ENCODE assay signal across 1 cellular context in the genomic region with DNA sequence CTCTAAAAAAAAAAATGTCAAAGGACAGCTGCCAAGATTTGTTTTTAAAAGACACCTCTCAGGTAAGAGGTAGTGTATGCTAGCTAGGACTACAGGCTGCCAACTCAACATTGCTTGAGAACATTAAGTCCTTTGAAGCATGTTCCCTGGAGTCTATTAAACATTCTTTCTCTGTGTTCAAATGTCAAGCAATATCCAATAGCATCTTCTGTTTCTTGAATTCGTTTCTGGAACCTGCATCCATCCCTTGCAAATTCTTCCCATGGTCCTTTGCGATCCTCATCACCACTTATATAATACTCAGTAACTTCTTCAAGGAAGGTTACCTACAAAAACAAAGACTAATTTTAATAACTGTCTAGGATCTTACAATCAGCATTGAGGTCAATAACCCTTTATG.
TF ChIP-seq lines count a peak whose summit lies in the region.

No MANE protein-coding gene starts in this region.

TF ChIP-seq in HepG2, 621 proteins besides CTCF, POLR2A, EP300 and RAD21:
- TF ChIP-seq ZNF260 (CRISPR knock-in tag; IDR thresholded peaks at IDR 0.05; ENCODE audit: borderline replicate concordance, low read depth) (no peak), ZNF703 (CRISPR knock-in tag; IDR thresholded peaks at IDR 0.05; ENCODE audit: borderline replicate concordance) (no peak), ZSCAN12 (CRISPR knock-in tag; IDR thresholded peaks at IDR 0.05) (no peak), ADNP (CRISPR knock-in tag; IDR thresholded peaks at IDR 0.05) (no peak), ZNF232 (CRISPR knock-in tag; IDR thresholded peaks at IDR 0.05; ENCODE audit: borderline replicate concordance) (no peak), U2AF1 (optimal IDR thresholded peaks at IDR 0.05; ENCODE audit: low read depth, low read length) (no peak), DNMT1 (CRISPR knock-in tag; IDR thresholded peaks at IDR 0.05) (no peak), ZFP36L2 (CRISPR knock-in tag; IDR thresholded peaks at IDR 0.05) (no peak), RFXANK (CRISPR knock-in tag; IDR thresholded peaks at IDR 0.05) (no peak), ZNF775 (CRISPR knock-in tag; IDR thresholded peaks at IDR 0.05; ENCODE audit: borderline replicate concordance) (no peak)
- TF ChIP-seq, protein P1, sequence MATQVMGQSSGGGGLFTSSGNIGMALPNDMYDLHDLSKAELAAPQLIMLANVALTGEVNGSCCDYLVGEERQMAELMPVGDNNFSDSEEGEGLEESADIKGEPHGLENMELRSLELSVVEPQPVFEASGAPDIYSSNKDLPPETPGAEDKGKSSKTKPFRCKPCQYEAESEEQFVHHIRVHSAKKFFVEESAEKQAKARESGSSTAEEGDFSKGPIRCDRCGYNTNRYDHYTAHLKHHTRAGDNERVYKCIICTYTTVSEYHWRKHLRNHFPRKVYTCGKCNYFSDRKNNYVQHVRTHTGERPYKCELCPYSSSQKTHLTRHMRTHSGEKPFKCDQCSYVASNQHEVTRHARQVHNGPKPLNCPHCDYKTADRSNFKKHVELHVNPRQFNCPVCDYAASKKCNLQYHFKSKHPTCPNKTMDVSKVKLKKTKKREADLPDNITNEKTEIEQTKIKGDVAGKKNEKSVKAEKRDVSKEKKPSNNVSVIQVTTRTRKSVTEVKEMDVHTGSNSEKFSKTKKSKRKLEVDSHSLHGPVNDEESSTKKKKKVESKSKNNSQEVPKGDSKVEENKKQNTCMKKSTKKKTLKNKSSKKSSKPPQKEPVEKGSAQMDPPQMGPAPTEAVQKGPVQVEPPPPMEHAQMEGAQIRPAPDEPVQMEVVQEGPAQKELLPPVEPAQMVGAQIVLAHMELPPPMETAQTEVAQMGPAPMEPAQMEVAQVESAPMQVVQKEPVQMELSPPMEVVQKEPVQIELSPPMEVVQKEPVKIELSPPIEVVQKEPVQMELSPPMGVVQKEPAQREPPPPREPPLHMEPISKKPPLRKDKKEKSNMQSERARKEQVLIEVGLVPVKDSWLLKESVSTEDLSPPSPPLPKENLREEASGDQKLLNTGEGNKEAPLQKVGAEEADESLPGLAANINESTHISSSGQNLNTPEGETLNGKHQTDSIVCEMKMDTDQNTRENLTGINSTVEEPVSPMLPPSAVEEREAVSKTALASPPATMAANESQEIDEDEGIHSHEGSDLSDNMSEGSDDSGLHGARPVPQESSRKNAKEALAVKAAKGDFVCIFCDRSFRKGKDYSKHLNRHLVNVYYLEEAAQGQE (IDR thresholded peaks at IDR 0.05; ENCODE audit: borderline replicate concordance in 1 of 2, low read depth in 1 of 2, low read length in 2 of 2) = no peak
- TF ChIP-seq, protein P2, sequence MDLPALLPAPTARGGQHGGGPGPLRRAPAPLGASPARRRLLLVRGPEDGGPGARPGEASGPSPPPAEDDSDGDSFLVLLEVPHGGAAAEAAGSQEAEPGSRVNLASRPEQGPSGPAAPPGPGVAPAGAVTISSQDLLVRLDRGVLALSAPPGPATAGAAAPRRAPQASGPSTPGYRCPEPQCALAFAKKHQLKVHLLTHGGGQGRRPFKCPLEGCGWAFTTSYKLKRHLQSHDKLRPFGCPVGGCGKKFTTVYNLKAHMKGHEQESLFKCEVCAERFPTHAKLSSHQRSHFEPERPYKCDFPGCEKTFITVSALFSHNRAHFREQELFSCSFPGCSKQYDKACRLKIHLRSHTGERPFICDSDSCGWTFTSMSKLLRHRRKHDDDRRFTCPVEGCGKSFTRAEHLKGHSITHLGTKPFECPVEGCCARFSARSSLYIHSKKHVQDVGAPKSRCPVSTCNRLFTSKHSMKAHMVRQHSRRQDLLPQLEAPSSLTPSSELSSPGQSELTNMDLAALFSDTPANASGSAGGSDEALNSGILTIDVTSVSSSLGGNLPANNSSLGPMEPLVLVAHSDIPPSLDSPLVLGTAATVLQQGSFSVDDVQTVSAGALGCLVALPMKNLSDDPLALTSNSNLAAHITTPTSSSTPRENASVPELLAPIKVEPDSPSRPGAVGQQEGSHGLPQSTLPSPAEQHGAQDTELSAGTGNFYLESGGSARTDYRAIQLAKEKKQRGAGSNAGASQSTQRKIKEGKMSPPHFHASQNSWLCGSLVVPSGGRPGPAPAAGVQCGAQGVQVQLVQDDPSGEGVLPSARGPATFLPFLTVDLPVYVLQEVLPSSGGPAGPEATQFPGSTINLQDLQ (CRISPR knock-in tag; IDR thresholded peaks at IDR 0.05) = no peak
